In the genomic region with DNA sequence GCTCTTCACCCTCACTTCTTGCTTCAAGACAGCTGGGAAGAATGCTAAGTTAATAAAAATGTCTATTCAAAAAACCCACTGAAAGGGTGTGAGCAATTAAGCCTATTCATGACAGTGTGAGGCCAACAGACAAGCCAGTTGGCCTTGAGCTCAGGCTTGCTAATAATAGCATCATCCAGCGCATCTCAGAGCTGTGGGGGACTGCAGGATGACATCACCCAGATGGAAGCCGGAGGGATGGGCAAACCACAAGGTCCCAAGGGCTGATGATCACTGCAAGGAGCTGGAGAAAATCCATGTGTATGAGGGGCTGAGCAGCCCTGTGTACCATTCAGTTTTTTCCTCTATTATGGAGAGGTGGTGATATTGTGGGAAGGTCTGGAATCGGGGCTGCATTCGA, we compare ENCODE assay signal across 9 cellular contexts.
DNase-seq lines count a peak whose midpoint lies in the region; ATAC-seq, FAIRE-seq and TF ChIP-seq lines count a peak whose summit lies in the region.
"Had no signal": no experiment of that assay in that cellular context is flagged by ENCODE, and none has a peak within 500 bp of the region (broad histone marks: within the 10 kb centered on the region; RNA-seq: fewer than 3 reads in every experiment).

No MANE protein-coding gene starts in this region.

- H3K36me3 Mint-ChIP-seq in CD8-positive, alpha-beta T cell = no peaks in the 10 kb centered on the region
- H3K36me3 Mint-ChIP-seq: activated naive CD4-positive, alpha-beta T cell treated with anti-CD3 and anti-CD28 coated beads, Interleukin-2, amount 50 U/mL, for 24 hours had no signal

- peak; percentile 94 for FAIRE-seq in RCC 7860 (lab: Jason Lieb, UNC)

- no peaks in the 10 kb centered on the region for H3F3A ChIP-seq in neural cell (ENCODE audit: insufficient read depth, low read length, poor library complexity, severe bottlenecking)

- no peak for ATAC-seq in CD8-positive, alpha-beta T cell

- H3K4me1 Mint-ChIP-seq in CD8-positive, alpha-beta T cell (ENCODE audit: low read depth) = no peaks in the 10 kb centered on the region
- H3K4me1 Mint-ChIP-seq: activated naive CD4-positive, alpha-beta T cell treated with anti-CD3 and anti-CD28 coated beads, Interleukin-2, amount 50 U/mL, for 24 hours had no signal

- no peaks in the 10 kb centered on the region for H3K9me2 ChIP-seq in neural cell (ENCODE audit: insufficient read depth, low read length)

- peaks cover 21% of the 10 kb centered on the region for H3K9me3 Mint-ChIP-seq in CD8-positive, alpha-beta T cell

- no peaks in the 10 kb centered on the region for H3K27me3 Mint-ChIP-seq in CD8-positive, alpha-beta T cell (ENCODE audit: low read depth)
- H3K27me3 Mint-ChIP-seq: activated naive CD4-positive, alpha-beta T cell treated with anti-CD3 and anti-CD28 coated beads, Interleukin-2, amount 50 U/mL, for 24 hours had no signal

- no peaks in the 10 kb centered on the region for H3K79me2 ChIP-seq in neural cell (replicated peaks; ENCODE audit: insufficient read depth, low read length)

- H3K9me3 ChIP-seq in neural cell (ENCODE audit: low read length) = no peaks in the 10 kb centered on the region
- no peaks in the 10 kb centered on the region for H3K9me3 ChIP-seq in CD8-positive, alpha-beta T cell (ENCODE audit: low read length)

- intact Hi-C loops in CD8-positive, alpha-beta T cell (cut with DNase I, micrococcal nuclease) = no loop called here

- no peaks in the 10 kb centered on the region for H3K27me3 ChIP-seq in neural cell (ENCODE audit: insufficient read depth, low read depth, low read length)
- no peaks in the 10 kb centered on the region for H3K27me3 ChIP-seq in CD8-positive, alpha-beta T cell (ENCODE audit: insufficient read depth, low read length)

- CTCF ChIA-PET in CD8-positive, alpha-beta T cell (lab: Charles Lee) = no interaction called here

- no peak overlapping the region for H3K27ac ChIP-seq in neural cell (ENCODE audit: low read length)
- H3K27ac ChIP-seq in CD8-positive, alpha-beta T cell (ENCODE audit: low read depth, low read length) = no peak overlapping the region

- no peak overlapping the region for H3K27ac Mint-ChIP-seq in CD8-positive, alpha-beta T cell
- H3K27ac Mint-ChIP-seq: activated naive CD4-positive, alpha-beta T cell treated with anti-CD3 and anti-CD28 coated beads, Interleukin-2, amount 50 U/mL, for 24 hours had no signal

- H3K4me1 ChIP-seq in CD8-positive, alpha-beta T cell (ENCODE audit: insufficient read depth, low read length) = no peaks in the 10 kb centered on the region

- H3K9ac ChIP-seq in neural cell (ENCODE audit: low read length) = no peak overlapping the region

- no peaks in the 10 kb centered on the region for H4K20me1 ChIP-seq in neural cell (ENCODE audit: insufficient read depth)

- H3K4me3 ChIP-seq in neural cell (ENCODE audit: low read length) = no peak overlapping the region
- H3K4me3 ChIP-seq in CD8-positive, alpha-beta T cell (ENCODE audit: low read depth, low read length) = no peak overlapping the region

- POLR2A ChIA-PET in CD8-positive, alpha-beta T cell (lab: Charles Lee) = no interaction called here

- TF ChIP-seq CTCF in neural cell (IDR thresholded peaks at IDR 0.05; ENCODE audit: poor library complexity, severe bottlenecking) = no peak
- no peak for TF ChIP-seq CTCF in CD8-positive, alpha-beta T cell (IDR thresholded peaks at IDR 0.05)

- DNase-seq in AG20443 (ENCODE audit: low spot score) = peak; percentile 96
- peak; percentile 89 for DNase-seq in RCC 7860 (ENCODE audit: low spot score)
- DNase-seq in fibroblast of gingiva (ENCODE audit: low read depth) = peak; percentile 92
- no peak for DNase-seq in inferior parietal cortex (ENCODE audit: extremely low spot score)
- no peak for DNase-seq in mucosa of gallbladder (ENCODE audit: low spot score)
- no peak for DNase-seq in T-helper 2 cell
- no peak for DNase-seq in CD8-positive, alpha-beta T cell

- H2AFZ ChIP-seq in neural cell (ENCODE audit: low read depth, low read length) = peak overlapping the region; percentile 37

- TF ChIP-seq RAD21 in neural cell (conservative IDR thresholded peaks at IDR 0.05) = no peak

- no peak for TF ChIP-seq EP300 in neural cell (conservative IDR thresholded peaks at IDR 0.05; ENCODE audit: poor library complexity, severe bottlenecking)

- no peak overlapping the region for H3K4me2 ChIP-seq in neural cell (ENCODE audit: low read length)

- H3K4me3 Mint-ChIP-seq in CD8-positive, alpha-beta T cell = no peak overlapping the region
- H3K4me3 Mint-ChIP-seq: activated naive CD4-positive, alpha-beta T cell treated with anti-CD3 and anti-CD28 coated beads, Interleukin-2, amount 50 U/mL, for 24 hours had no signal

- H3K36me3 ChIP-seq in neural cell (ENCODE audit: insufficient read depth, low read length) = no peaks in the 10 kb centered on the region
- H3K36me3 ChIP-seq in CD8-positive, alpha-beta T cell (ENCODE audit: insufficient read depth, low read length) = no peaks in the 10 kb centered on the region

TF ChIP-seq in neural cell, 6 proteins besides CTCF, POLR2A, EP300 and RAD21:
- no peak for TF ChIP-seq SMC3 (conservative IDR thresholded peaks at IDR 0.05; ENCODE audit: poor library complexity)
- no peak for TF ChIP-seq POLR2AphosphoS5 (IDR thresholded peaks at IDR 0.05)
- TF ChIP-seq, protein P1, sequence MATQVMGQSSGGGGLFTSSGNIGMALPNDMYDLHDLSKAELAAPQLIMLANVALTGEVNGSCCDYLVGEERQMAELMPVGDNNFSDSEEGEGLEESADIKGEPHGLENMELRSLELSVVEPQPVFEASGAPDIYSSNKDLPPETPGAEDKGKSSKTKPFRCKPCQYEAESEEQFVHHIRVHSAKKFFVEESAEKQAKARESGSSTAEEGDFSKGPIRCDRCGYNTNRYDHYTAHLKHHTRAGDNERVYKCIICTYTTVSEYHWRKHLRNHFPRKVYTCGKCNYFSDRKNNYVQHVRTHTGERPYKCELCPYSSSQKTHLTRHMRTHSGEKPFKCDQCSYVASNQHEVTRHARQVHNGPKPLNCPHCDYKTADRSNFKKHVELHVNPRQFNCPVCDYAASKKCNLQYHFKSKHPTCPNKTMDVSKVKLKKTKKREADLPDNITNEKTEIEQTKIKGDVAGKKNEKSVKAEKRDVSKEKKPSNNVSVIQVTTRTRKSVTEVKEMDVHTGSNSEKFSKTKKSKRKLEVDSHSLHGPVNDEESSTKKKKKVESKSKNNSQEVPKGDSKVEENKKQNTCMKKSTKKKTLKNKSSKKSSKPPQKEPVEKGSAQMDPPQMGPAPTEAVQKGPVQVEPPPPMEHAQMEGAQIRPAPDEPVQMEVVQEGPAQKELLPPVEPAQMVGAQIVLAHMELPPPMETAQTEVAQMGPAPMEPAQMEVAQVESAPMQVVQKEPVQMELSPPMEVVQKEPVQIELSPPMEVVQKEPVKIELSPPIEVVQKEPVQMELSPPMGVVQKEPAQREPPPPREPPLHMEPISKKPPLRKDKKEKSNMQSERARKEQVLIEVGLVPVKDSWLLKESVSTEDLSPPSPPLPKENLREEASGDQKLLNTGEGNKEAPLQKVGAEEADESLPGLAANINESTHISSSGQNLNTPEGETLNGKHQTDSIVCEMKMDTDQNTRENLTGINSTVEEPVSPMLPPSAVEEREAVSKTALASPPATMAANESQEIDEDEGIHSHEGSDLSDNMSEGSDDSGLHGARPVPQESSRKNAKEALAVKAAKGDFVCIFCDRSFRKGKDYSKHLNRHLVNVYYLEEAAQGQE (IDR thresholded peaks at IDR 0.05; ENCODE audit: borderline replicate concordance) = no peak
TF ChIP-seq in neural cell: peak in this region for 0.

Comparison
In these comparisons a context has a peak if more than half of its experiments do, and no peak if none do; other contexts are left out.
1. DNase-seq: peak in AG20443 (single experiment), RCC 7860 (single experiment) and fibroblast of gingiva (single experiment); none in inferior parietal cortex (single experiment), mucosa of gallbladder (single experiment), T-helper 2 cell (0 of 5) and CD8-positive, alpha-beta T cell (0 of 7).